ENCODE assay signal across 1 cellular context in genomic region chr9:137618105-137619067, GRCh38.
TF ChIP-seq lines count a peak whose summit lies in the region.

Gene EHMT1, plus strand, starts transcription at chr9:137619005. Its CDS starts 24 bp downstream, at chr9:137619029.

TF ChIP-seq in HepG2, 621 proteins besides CTCF, POLR2A, EP300 and RAD21 (continued from another document and continues in another):
- TF ChIP-seq, protein P1, sequence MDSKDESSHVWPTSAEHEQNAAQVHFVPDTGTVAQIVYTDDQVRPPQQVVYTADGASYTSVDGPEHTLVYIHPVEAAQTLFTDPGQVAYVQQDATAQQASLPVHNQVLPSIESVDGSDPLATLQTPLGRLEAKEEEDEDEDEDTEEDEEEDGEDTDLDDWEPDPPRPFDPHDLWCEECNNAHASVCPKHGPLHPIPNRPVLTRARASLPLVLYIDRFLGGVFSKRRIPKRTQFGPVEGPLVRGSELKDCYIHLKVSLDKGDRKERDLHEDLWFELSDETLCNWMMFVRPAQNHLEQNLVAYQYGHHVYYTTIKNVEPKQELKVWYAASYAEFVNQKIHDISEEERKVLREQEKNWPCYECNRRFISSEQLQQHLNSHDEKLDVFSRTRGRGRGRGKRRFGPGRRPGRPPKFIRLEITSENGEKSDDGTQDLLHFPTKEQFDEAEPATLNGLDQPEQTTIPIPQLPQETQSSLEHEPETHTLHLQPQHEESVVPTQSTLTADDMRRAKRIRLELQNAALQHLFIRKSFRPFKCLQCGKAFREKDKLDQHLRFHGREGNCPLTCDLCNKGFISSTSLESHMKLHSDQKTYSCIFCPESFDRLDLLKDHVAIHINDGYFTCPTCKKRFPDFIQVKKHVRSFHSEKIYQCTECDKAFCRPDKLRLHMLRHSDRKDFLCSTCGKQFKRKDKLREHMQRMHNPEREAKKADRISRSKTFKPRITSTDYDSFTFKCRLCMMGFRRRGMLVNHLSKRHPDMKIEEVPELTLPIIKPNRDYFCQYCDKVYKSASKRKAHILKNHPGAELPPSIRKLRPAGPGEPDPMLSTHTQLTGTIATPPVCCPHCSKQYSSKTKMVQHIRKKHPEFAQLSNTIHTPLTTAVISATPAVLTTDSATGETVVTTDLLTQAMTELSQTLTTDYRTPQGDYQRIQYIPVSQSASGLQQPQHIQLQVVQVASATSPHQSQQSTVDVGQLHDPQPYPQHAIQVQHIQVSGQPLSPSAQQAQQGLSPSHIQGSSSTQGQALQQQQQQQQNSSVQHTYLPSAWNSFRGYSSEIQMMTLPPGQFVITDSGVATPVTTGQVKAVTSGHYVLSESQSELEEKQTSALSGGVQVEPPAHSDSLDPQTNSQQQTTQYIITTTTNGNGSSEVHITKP (CRISPR knock-in tag; IDR thresholded peaks at IDR 0.05; ENCODE audit: low read depth) = no peak
- TF ChIP-seq ZNF639 (CRISPR knock-in tag; conservative IDR thresholded peaks at IDR 0.05) (peak; percentile 85), KLF15 (CRISPR knock-in tag; IDR thresholded peaks at IDR 0.05; ENCODE audit: borderline replicate concordance) (no peak), ZNF781 (CRISPR knock-in tag; IDR thresholded peaks at IDR 0.05; ENCODE audit: borderline replicate concordance, not compliant biosample characterization) (no peak), ZNF567 (CRISPR knock-in tag; IDR thresholded peaks at IDR 0.05; ENCODE audit: borderline replicate concordance) (no peak), AKAP8 (CRISPR knock-in tag; IDR thresholded peaks at IDR 0.05) (peak; percentile 85; the same call in 1 of the 2 replicates), ZBTB8A (CRISPR knock-in tag; IDR thresholded peaks at IDR 0.05; ENCODE audit: borderline replicate concordance, low read depth) (no peak), ZBTB39 (CRISPR knock-in tag; IDR thresholded peaks at IDR 0.05) (no peak), KDM2A (CRISPR knock-in tag; IDR thresholded peaks at IDR 0.05; ENCODE audit: borderline replicate concordance, low read depth) (peak; percentile 99), ZNF564 (CRISPR knock-in tag; IDR thresholded peaks at IDR 0.05) (peak; percentile 72; the same call in 1 of the 2 replicates), SIX1 (CRISPR knock-in tag; IDR thresholded peaks at IDR 0.05; ENCODE audit: borderline replicate concordance) (0 out of 2 replicates have a peak, but pooled peaks have one; percentile 20), SMARCE1 (IDR thresholded peaks at IDR 0.05; ENCODE audit: borderline replicate concordance) (no peak), ZNF709 (CRISPR knock-in tag; IDR thresholded peaks at IDR 0.05) (0 out of 2 replicates have a peak, but pooled peaks have one; percentile 47), RAD51 (IDR thresholded peaks at IDR 0.05; ENCODE audit: borderline replicate concordance) (no peak), THAP7 (CRISPR knock-in tag; IDR thresholded peaks at IDR 0.05) (no peak), MBD4 (IDR thresholded peaks at IDR 0.05; ENCODE audit: borderline replicate concordance, low read length) (no peak), FOXA3 (CRISPR knock-in tag; IDR thresholded peaks at IDR 0.05) (no peak), TSC22D2 (CRISPR knock-in tag; IDR thresholded peaks at IDR 0.05; ENCODE audit: borderline replicate concordance) (no peak), ZSCAN31 (CRISPR knock-in tag; IDR thresholded peaks at IDR 0.05; ENCODE audit: low read depth) (peak; percentile 87; the same call in 1 of the 2 replicates), RBAK (CRISPR knock-in tag; IDR thresholded peaks at IDR 0.05) (0 out of 2 replicates have a peak, but pooled peaks have one; percentile 54), SSRP1 (CRISPR knock-in tag; IDR thresholded peaks at IDR 0.05) (peak; percentile 65; the same call in 1 of the 2 replicates), PLSCR1 (CRISPR knock-in tag; IDR thresholded peaks at IDR 0.05; ENCODE audit: borderline replicate concordance) (no peak), SIX4 (CRISPR knock-in tag; IDR thresholded peaks at IDR 0.05) (no peak), MYNN (CRISPR knock-in tag; IDR thresholded peaks at IDR 0.05; ENCODE audit: low read depth) (no peak), FOXK2 (IDR thresholded peaks at IDR 0.05) (no peak), POLR2AphosphoS2 (IDR thresholded peaks at IDR 0.05; ENCODE audit: low read depth, low read length) (no peak), ZNF569 (CRISPR knock-in tag; IDR thresholded peaks at IDR 0.05; ENCODE audit: borderline replicate concordance) (no peak), RBM39 (IDR thresholded peaks at IDR 0.05; ENCODE audit: low read depth, low read length, poor library complexity, severe bottlenecking) (peak; percentile 49), SYNCRIP (IDR thresholded peaks at IDR 0.05; ENCODE audit: insufficient read depth, low read depth, low read length) (no peak), GATAD2A (CRISPR knock-in tag; IDR thresholded peaks at IDR 0.05) (no peak), THYN1 (CRISPR knock-in tag; IDR thresholded peaks at IDR 0.05; ENCODE audit: borderline replicate concordance, low read depth) (no peak), ZNF782 (CRISPR knock-in tag; IDR thresholded peaks at IDR 0.05; ENCODE audit: borderline replicate concordance) (no peak), ZNF777 (CRISPR knock-in tag; IDR thresholded peaks at IDR 0.05) (0 out of 2 replicates have a peak, but pooled peaks have one; percentile 22), TBX2 (CRISPR knock-in tag; IDR thresholded peaks at IDR 0.05; ENCODE audit: borderline replicate concordance) (peak; percentile 65), GABPA (IDR thresholded peaks at IDR 0.05; ENCODE audit: low read depth, low read length) (no peak), GABPA (CRISPR knock-in tag; IDR thresholded peaks at IDR 0.05; ENCODE audit: low read depth) (peak; percentile 88), ATF3 (CRISPR knock-in tag; IDR thresholded peaks at IDR 0.05) (no peak), MXD4 (CRISPR knock-in tag; IDR thresholded peaks at IDR 0.05) (no peak), ZNF264 (CRISPR knock-in tag; IDR thresholded peaks at IDR 0.05) (no peak)
- TF ChIP-seq, protein P2, sequence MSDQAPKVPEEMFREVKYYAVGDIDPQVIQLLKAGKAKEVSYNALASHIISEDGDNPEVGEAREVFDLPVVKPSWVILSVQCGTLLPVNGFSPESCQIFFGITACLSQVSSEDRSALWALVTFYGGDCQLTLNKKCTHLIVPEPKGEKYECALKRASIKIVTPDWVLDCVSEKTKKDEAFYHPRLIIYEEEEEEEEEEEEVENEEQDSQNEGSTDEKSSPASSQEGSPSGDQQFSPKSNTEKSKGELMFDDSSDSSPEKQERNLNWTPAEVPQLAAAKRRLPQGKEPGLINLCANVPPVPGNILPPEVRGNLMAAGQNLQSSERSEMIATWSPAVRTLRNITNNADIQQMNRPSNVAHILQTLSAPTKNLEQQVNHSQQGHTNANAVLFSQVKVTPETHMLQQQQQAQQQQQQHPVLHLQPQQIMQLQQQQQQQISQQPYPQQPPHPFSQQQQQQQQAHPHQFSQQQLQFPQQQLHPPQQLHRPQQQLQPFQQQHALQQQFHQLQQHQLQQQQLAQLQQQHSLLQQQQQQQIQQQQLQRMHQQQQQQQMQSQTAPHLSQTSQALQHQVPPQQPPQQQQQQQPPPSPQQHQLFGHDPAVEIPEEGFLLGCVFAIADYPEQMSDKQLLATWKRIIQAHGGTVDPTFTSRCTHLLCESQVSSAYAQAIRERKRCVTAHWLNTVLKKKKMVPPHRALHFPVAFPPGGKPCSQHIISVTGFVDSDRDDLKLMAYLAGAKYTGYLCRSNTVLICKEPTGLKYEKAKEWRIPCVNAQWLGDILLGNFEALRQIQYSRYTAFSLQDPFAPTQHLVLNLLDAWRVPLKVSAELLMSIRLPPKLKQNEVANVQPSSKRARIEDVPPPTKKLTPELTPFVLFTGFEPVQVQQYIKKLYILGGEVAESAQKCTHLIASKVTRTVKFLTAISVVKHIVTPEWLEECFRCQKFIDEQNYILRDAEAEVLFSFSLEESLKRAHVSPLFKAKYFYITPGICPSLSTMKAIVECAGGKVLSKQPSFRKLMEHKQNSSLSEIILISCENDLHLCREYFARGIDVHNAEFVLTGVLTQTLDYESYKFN (CRISPR knock-in tag; conservative IDR thresholded peaks at IDR 0.05) = 0 out of 2 replicates have a peak, but pooled peaks have one; percentile 16
- TF ChIP-seq, protein P3, sequence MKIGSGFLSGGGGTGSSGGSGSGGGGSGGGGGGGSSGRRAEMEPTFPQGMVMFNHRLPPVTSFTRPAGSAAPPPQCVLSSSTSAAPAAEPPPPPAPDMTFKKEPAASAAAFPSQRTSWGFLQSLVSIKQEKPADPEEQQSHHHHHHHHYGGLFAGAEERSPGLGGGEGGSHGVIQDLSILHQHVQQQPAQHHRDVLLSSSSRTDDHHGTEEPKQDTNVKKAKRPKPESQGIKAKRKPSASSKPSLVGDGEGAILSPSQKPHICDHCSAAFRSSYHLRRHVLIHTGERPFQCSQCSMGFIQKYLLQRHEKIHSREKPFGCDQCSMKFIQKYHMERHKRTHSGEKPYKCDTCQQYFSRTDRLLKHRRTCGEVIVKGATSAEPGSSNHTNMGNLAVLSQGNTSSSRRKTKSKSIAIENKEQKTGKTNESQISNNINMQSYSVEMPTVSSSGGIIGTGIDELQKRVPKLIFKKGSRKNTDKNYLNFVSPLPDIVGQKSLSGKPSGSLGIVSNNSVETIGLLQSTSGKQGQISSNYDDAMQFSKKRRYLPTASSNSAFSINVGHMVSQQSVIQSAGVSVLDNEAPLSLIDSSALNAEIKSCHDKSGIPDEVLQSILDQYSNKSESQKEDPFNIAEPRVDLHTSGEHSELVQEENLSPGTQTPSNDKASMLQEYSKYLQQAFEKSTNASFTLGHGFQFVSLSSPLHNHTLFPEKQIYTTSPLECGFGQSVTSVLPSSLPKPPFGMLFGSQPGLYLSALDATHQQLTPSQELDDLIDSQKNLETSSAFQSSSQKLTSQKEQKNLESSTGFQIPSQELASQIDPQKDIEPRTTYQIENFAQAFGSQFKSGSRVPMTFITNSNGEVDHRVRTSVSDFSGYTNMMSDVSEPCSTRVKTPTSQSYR (CRISPR knock-in tag; IDR thresholded peaks at IDR 0.05; ENCODE audit: borderline replicate concordance) = no peak
- TF ChIP-seq, protein P4, sequence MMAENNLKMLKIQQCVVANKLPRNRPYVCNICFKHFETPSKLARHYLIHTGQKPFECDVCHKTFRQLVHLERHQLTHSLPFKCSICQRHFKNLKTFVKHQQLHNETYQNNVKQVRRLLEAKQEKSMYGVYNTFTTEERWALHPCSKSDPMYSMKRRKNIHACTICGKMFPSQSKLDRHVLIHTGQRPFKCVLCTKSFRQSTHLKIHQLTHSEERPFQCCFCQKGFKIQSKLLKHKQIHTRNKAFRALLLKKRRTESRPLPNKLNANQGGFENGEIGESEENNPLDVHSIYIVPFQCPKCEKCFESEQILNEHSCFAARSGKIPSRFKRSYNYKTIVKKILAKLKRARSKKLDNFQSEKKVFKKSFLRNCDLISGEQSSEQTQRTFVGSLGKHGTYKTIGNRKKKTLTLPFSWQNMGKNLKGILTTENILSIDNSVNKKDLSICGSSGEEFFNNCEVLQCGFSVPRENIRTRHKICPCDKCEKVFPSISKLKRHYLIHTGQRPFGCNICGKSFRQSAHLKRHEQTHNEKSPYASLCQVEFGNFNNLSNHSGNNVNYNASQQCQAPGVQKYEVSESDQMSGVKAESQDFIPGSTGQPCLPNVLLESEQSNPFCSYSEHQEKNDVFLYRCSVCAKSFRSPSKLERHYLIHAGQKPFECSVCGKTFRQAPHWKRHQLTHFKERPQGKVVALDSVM (CRISPR knock-in tag; IDR thresholded peaks at IDR 0.05) = peak; percentile 48; the same call in 1 of the 2 replicates
- TF ChIP-seq, protein P5, sequence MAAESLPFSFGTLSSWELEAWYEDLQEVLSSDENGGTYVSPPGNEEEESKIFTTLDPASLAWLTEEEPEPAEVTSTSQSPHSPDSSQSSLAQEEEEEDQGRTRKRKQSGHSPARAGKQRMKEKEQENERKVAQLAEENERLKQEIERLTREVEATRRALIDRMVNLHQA (CRISPR knock-in tag; IDR thresholded peaks at IDR 0.05) = no peak
